In the genomic region with DNA sequence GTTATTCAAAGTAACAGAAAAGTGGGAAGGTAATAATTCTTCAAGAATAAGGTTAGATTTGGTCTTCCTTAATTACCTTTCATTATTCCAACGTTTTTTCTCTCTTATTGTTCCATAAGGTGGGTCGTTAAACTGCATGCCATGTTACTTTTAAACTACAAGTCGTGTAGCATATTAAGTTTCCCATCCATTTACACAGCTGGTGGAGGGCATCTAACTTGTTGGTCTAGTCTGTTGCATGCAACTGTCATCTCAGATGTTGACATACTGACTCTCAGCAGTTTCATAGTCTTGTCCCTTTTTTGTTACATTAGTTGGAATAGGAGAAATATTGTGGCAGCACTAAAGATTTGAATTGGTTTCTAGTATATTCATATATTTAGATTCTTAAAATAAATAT, we compare ENCODE assay signal across 31 cellular contexts. TPM values are rescaled to one million over a fixed set of nuclear protein-coding genes. Genes with fewer than 3 reads are reported as not detected.
"Had no signal": no experiment of that assay in that cellular context is flagged by ENCODE, and none has a peak within 500 bp of the region (broad histone marks: within the 10 kb centered on the region; RNA-seq: fewer than 3 reads in every experiment).

No MANE protein-coding gene starts in this region.

- H3K4me3 ChIP-seq: mucosa of descending colon, skin epidermis, upper lobe of left lung, vagina had no signal

- ATAC-seq: activated naive CD8-positive, alpha-beta T cell treated with anti-CD3 and anti-CD28 coated beads, Interleukin-2, amount 50 U/mL, for 24 hours; esophagus mucosa; left ventricle myocardium superior; mucosa of descending colon; sciatic nerve; stimulated activated memory B cell treated with anti-CD40 and anti-IgM and Interleukin-4, amounts not matched to agents 10 μg/mL and 1 μg/mL and 100 μg/mL, for 72 hours; stimulated activated naive CD8-positive, alpha-beta T cell treated with anti-CD3 and anti-CD28 coated beads, Interleukin-15, amount 100 ng/mL, for 72 hours had no signal

- H3K27ac Mint-ChIP-seq: activated naive CD4-positive, alpha-beta T cell treated with anti-CD3 and anti-CD28 coated beads, Interleukin-2, amount 50 U/mL, for 24 hours; activated T-helper 1 cell treated with anti-CD3 and anti-CD28 coated beads, Interleukin-12 subunit alpha, Interleukin-12 subunit beta, Interleukin-2, Interleukin-4 antibody, amounts not matched to agents 30 ng/mL and 10 ng/mL and 1 ng/mL, durations not matched to agents 14 hours and 24 hours and 36 hours; nephron progenitor cell; stimulated activated memory B cell treated with anti-CD40 and anti-IgM and Interleukin-4, amounts not matched to agents 10 μg/mL and 1 μg/mL and 100 μg/mL, for 72 hours; stimulated activated naive CD8-positive, alpha-beta T cell treated with anti-CD3 and anti-CD28 coated beads, Interleukin-15, amount 100 ng/mL, for 72 hours had no signal

- H3K27ac ChIP-seq: neutrophil, skin epidermis, upper lobe of left lung, vagina, VCaP had no signal

- H3K9me3 ChIP-seq: mucosa of descending colon, neutrophil, upper lobe of left lung, vagina had no signal

- H3K27me3 Mint-ChIP-seq: activated naive CD4-positive, alpha-beta T cell treated with anti-CD3 and anti-CD28 coated beads, Interleukin-2, amount 50 U/mL, for 24 hours; activated naive CD8-positive, alpha-beta T cell treated with anti-CD3 and anti-CD28 coated beads, Interleukin-2, amount 50 U/mL, for 24 hours; stimulated activated memory B cell treated with anti-CD40 and anti-IgM and Interleukin-4, amounts not matched to agents 10 μg/mL and 1 μg/mL and 100 μg/mL, for 72 hours; stimulated activated naive CD8-positive, alpha-beta T cell treated with anti-CD3 and anti-CD28 coated beads, Interleukin-15, amount 100 ng/mL, for 72 hours had no signal

- H3K4me1 Mint-ChIP-seq: activated naive CD8-positive, alpha-beta T cell treated with anti-CD3 and anti-CD28 coated beads, Interleukin-2, amount 50 U/mL, for 24 hours; nephron progenitor cell; stimulated activated memory B cell treated with anti-CD40 and anti-IgM and Interleukin-4, amounts not matched to agents 10 μg/mL and 1 μg/mL and 100 μg/mL, for 72 hours had no signal

- H3K4me1 ChIP-seq: vagina had no signal

- H3K27me3 ChIP-seq: neutrophil, upper lobe of left lung, vagina had no signal

- H3K9me3 Mint-ChIP-seq: activated naive CD4-positive, alpha-beta T cell treated with anti-CD3 and anti-CD28 coated beads, Interleukin-2, amount 50 U/mL, for 24 hours; activated naive CD8-positive, alpha-beta T cell treated with anti-CD3 and anti-CD28 coated beads, Interleukin-2, amount 50 U/mL, for 24 hours; activated T-helper 1 cell treated with anti-CD3 and anti-CD28 coated beads, Interleukin-12 subunit alpha, Interleukin-12 subunit beta, Interleukin-2, Interleukin-4 antibody, amounts not matched to agents 30 ng/mL and 10 ng/mL and 1 ng/mL, durations not matched to agents 14 hours and 24 hours and 36 hours; nephron progenitor cell; stimulated activated memory B cell treated with anti-CD40 and anti-IgM and Interleukin-4, amounts not matched to agents 10 μg/mL and 1 μg/mL and 100 μg/mL, for 72 hours; stimulated activated naive CD8-positive, alpha-beta T cell treated with anti-CD3 and anti-CD28 coated beads, Interleukin-15, amount 100 ng/mL, for 72 hours had no signal

- DNase-seq: activated CD4-positive, alpha-beta T cell treated with anti-CD3 and anti-CD28 coated beads for 4 hours; activated CD4-positive, alpha-beta T cell treated with anti-CD3 and anti-CD28 coated beads, Interleukin-2, amount 50 U/mL, for 4 hours; activated gamma-delta T cell treated with Interleukin-2 at 50 U/mL for 16 hours; activated naive CD8-positive, alpha-beta T cell treated with anti-CD3 and anti-CD28 coated beads, Interleukin-2, amount 50 U/mL, for 24 hours; activated T-cell treated with anti-CD3 and anti-CD28 coated beads for 4 hours; amygdala; caudate nucleus; cortex of kidney; foreskin melanocyte; left ventricle myocardium superior; mucosa of descending colon; nephron progenitor cell; stimulated activated CD4-positive, alpha-beta T cell treated with anti-CD3 and anti-CD28 coated beads, Interleukin-12 subunit alpha, Interleukin-12 subunit beta, amount 100 ng/mL, for 4 hours; stimulated activated CD4-positive, alpha-beta T cell treated with anti-CD3 and anti-CD28 coated beads, Interleukin-4, amount 100 ng/mL, for 24 hours; stimulated activated naive CD8-positive, alpha-beta T cell treated with anti-CD3 and anti-CD28 coated beads, Interleukin-15, amount 100 ng/mL, for 72 hours; substantia nigra; T-helper 9 cell; upper lobe of left lung had no signal

- FAIRE-seq: islet of Langerhans, TTC549 had no signal

- H3K4me3 Mint-ChIP-seq: activated naive CD4-positive, alpha-beta T cell treated with anti-CD3 and anti-CD28 coated beads, Interleukin-2, amount 50 U/mL, for 24 hours; activated naive CD8-positive, alpha-beta T cell treated with anti-CD3 and anti-CD28 coated beads, Interleukin-2, amount 50 U/mL, for 24 hours; activated T-helper 1 cell treated with anti-CD3 and anti-CD28 coated beads, Interleukin-12 subunit alpha, Interleukin-12 subunit beta, Interleukin-2, Interleukin-4 antibody, amounts not matched to agents 30 ng/mL and 10 ng/mL and 1 ng/mL, durations not matched to agents 14 hours and 24 hours and 36 hours; nephron progenitor cell; stimulated activated memory B cell treated with anti-CD40 and anti-IgM and Interleukin-4, amounts not matched to agents 10 μg/mL and 1 μg/mL and 100 μg/mL, for 72 hours; stimulated activated naive CD8-positive, alpha-beta T cell treated with anti-CD3 and anti-CD28 coated beads, Interleukin-15, amount 100 ng/mL, for 72 hours had no signal

RNA-seq across cellular contexts. Expression of a gene that starts 54.6 kb away (rescaled TPM):
- total RNA-seq: activated T-helper 1 cell treated with anti-CD3 and anti-CD28 coated beads, Interleukin-12 subunit alpha, Interleukin-12 subunit beta, Interleukin-2, Interleukin-4 antibody, amounts not matched to agents 30 ng/mL and 10 ng/mL and 1 ng/mL, durations not matched to agents 14 hours and 24 hours and 36 hours; esophagus mucosa; left ventricle myocardium superior; osteocyte; T-helper 1 cell treated with Interleukin-12 subunit alpha and Interleukin-12 subunit beta and Interleukin-4 antibody, amounts not matched to agents 30 ng/mL and 1 ng/mL, for 36 hours had no signal
